Comparison of ENCODE assay signal across 9 cellular contexts in genomic region chr10:77111611-77112550, GRCh38.
DNase-seq lines count a peak whose midpoint lies in the region; ATAC-seq and TF ChIP-seq lines count a peak whose summit lies in the region.
"Had no signal": no experiment of that assay in that cellular context is flagged by ENCODE, and none has a peak within 500 bp of the region (broad histone marks: within the 10 kb centered on the region; RNA-seq: fewer than 3 reads in every experiment).

No MANE protein-coding gene starts in this region.

- H3K4me3 ChIP-seq in CD8-positive, alpha-beta T cell (ENCODE audit: low read depth, low read length): no peak overlapping the region
- H3K4me3 ChIP-seq in Loucy (ENCODE audit: low read length, poor library complexity, severe bottlenecking): no peak overlapping the region
- H3K4me3 ChIP-seq in retinal pigment epithelial cell (ENCODE audit: low read length): no peak overlapping the region

- intact Hi-C loops in CD8-positive, alpha-beta T cell (cut with DNase I, micrococcal nuclease): loop anchor here (2.0 to 5.0 kb wide), 4 partner anchors 125 to 1925 kb away; partner anchors contain the start of gene ZNF503 (in 1 of the 2)
- intact Hi-C loops in Right ventricle myocardium superior (cut with DNase I): no loop called here

- H3K9me3 ChIP-seq in CD8-positive, alpha-beta T cell (ENCODE audit: low read length): no peaks in the 10 kb centered on the region
- no peaks in the 10 kb centered on the region for H3K9me3 ChIP-seq in Loucy (ENCODE audit: insufficient read depth, low read depth, low read length)

- no peak overlapping the region for H3K27ac ChIP-seq in CD8-positive, alpha-beta T cell (ENCODE audit: low read depth, low read length)
- no peak overlapping the region for H3K27ac ChIP-seq in VCaP

- no peaks in the 10 kb centered on the region for H3K4me1 Mint-ChIP-seq in CD8-positive, alpha-beta T cell (ENCODE audit: low read depth)

- no peaks in the 10 kb centered on the region for H3K27me3 ChIP-seq in CD8-positive, alpha-beta T cell (ENCODE audit: insufficient read depth, low read length)
- no peaks in the 10 kb centered on the region for H3K27me3 ChIP-seq in Loucy (ENCODE audit: insufficient read depth, low read length, poor library complexity, severe bottlenecking)

- H3K9ac ChIP-seq in Loucy (ENCODE audit: low read depth, low read length, poor library complexity, severe bottlenecking): no peak overlapping the region

- H2AFZ ChIP-seq in Loucy (ENCODE audit: low read length): peak overlapping the region; percentile 57

- H3F3A ChIP-seq in Loucy (ENCODE audit: low read depth): no peaks in the 10 kb centered on the region

- no peaks in the 10 kb centered on the region for H3K4me1 ChIP-seq in CD8-positive, alpha-beta T cell (ENCODE audit: insufficient read depth, low read length)
- peaks cover 34% of the 10 kb centered on the region for H3K4me1 ChIP-seq in Loucy (ENCODE audit: insufficient read depth, low read length, poor library complexity, severe bottlenecking)

- H3K27me3 Mint-ChIP-seq in CD8-positive, alpha-beta T cell (ENCODE audit: low read depth): no peaks in the 10 kb centered on the region

- peak; percentile 81 for TF ChIP-seq CTCF in CD8-positive, alpha-beta T cell (IDR thresholded peaks at IDR 0.05)
- TF ChIP-seq CTCF in Loucy (conservative IDR thresholded peaks at IDR 0.05; ENCODE audit: low read length) (peak; percentile 94), VCaP (conservative IDR thresholded peaks at IDR 0.05) (peak; percentile 84), retinal pigment epithelial cell (conservative IDR thresholded peaks at IDR 0.05; ENCODE audit: low read depth, low read length) (peak; percentile 74)

- no peaks in the 10 kb centered on the region for H3K9me2 ChIP-seq in Loucy (replicated peaks; ENCODE audit: low read depth, low read length)

- no peaks in the 10 kb centered on the region for H3K36me3 ChIP-seq in CD8-positive, alpha-beta T cell (ENCODE audit: insufficient read depth, low read length)
- H3K36me3 ChIP-seq in Loucy (ENCODE audit: insufficient read depth, low read length): no peaks in the 10 kb centered on the region

- CTCF ChIA-PET in CD8-positive, alpha-beta T cell (lab: Charles Lee): interaction anchor here (0.7 to 3.6 kb wide), 6 partner anchors 9 to 128 kb away, joined by 3 to 12 read pairs (median 3); no protein-coding TSS in a partner anchor

- H4K20me1 ChIP-seq in Loucy (ENCODE audit: insufficient read depth, low read length, poor library complexity, severe bottlenecking): no peaks in the 10 kb centered on the region

- H3K27ac Mint-ChIP-seq in CD8-positive, alpha-beta T cell: no peak overlapping the region
- H3K27ac Mint-ChIP-seq: T-helper 1 cell treated with Interleukin-12 subunit alpha and Interleukin-12 subunit beta and Interleukin-4 antibody, amounts not matched to agents 30 μg/mL and 1 μg/mL, for 36 hours had no signal

- no peaks in the 10 kb centered on the region for H3K79me2 ChIP-seq in Loucy (ENCODE audit: insufficient read depth, low read length)

- H3K36me3 Mint-ChIP-seq in CD8-positive, alpha-beta T cell: no peaks in the 10 kb centered on the region

- DNase-seq in CD8-positive, alpha-beta T cell: peak in 1 of 7 experiments; percentile 7
- DNase-seq in GM19238 (ENCODE audit: insufficient read length, low spot score) (peak; percentile 4), Right ventricle myocardium superior (no peak), retinal pigment epithelial cell (ENCODE audit: low read depth) (no peak), activated gamma-delta T cell (lab: John Stamatoyannopoulos, UW) (no peak)

- H3K4me2 ChIP-seq in Loucy (ENCODE audit: low read depth, low read length, poor library complexity, severe bottlenecking): no peak overlapping the region

- POLR2A ChIA-PET in CD8-positive, alpha-beta T cell (lab: Charles Lee): no interaction called here

- no peaks in the 10 kb centered on the region for H3K9me3 Mint-ChIP-seq in CD8-positive, alpha-beta T cell
- H3K9me3 Mint-ChIP-seq: T-helper 1 cell treated with Interleukin-12 subunit alpha and Interleukin-12 subunit beta and Interleukin-4 antibody, amounts not matched to agents 30 μg/mL and 1 μg/mL, for 36 hours had no signal

- ATAC-seq in CD8-positive, alpha-beta T cell: peak; percentile 34
- ATAC-seq in Right ventricle myocardium superior (ENCODE audit: poor library complexity) (peak; percentile 78), GM19324 (IDR thresholded peaks at IDR 0.05; ENCODE audit: low FRiP score, unreplicated experiment) (no peak)

- H3K4me3 Mint-ChIP-seq in CD8-positive, alpha-beta T cell: no peak overlapping the region
- H3K4me3 Mint-ChIP-seq: T-helper 1 cell treated with Interleukin-12 subunit alpha and Interleukin-12 subunit beta and Interleukin-4 antibody, amounts not matched to agents 30 μg/mL and 1 μg/mL, for 36 hours had no signal
